ENCODE assay signal across 20 cellular contexts in the genomic region with DNA sequence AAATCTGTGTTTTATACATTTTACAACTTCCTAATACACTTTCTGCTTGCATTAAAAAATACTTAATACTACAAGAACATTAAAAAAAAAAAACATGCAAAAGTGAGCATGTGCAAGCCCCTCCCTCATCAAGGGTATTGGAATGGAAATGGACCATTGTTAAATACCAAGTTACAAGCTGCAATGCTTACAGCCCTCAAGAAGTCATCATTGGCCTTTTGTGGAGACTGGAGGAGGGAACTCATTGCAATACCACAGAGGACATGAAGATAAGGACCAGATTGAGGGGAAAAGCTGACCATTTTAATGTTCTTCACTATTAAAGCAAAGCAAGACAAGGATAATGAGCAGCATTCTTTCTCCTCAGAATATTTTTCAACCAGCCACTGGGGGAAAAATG.
DNase-seq lines count a peak whose midpoint lies in the region; ATAC-seq and TF ChIP-seq lines count a peak whose summit lies in the region.
"Had no signal": no experiment of that assay in that cellular context is flagged by ENCODE, and none has a peak within 500 bp of the region (broad histone marks: within the 10 kb centered on the region; RNA-seq: fewer than 3 reads in every experiment).

No MANE protein-coding gene starts in this region.

- H2AFZ ChIP-seq in GM23338: no peak overlapping the region
- H2AFZ ChIP-seq: GM23248 had no signal

- peaks cover 15% of the 10 kb centered on the region for H3K4me1 ChIP-seq in GM23338 (ENCODE audit: insufficient read depth)
- H3K4me1 ChIP-seq in HUES64 (ENCODE audit: insufficient read depth, low read length): peaks cover 10% of the 10 kb centered on the region
- H3K4me1 ChIP-seq in endodermal cell (ENCODE audit: control insufficient read depth, insufficient read depth, low read length): no peaks in the 10 kb centered on the region

- no peaks in the 10 kb centered on the region for H3K9me2 ChIP-seq in GM23338 (ENCODE audit: insufficient read depth)

- H3K9me3 Mint-ChIP-seq in GM23338 (no peaks in the 10 kb centered on the region), endodermal cell (no peaks in the 10 kb centered on the region), neural crest cell (no peaks in the 10 kb centered on the region)
- no peaks in the 10 kb centered on the region for H3K9me3 Mint-ChIP-seq in naive thymus-derived CD8-positive, alpha-beta T cell
- H3K9me3 Mint-ChIP-seq in activated T-helper 2 cell treated with anti-CD3 and anti-CD28 coated beads, Interferon-gamma antibody, Interleukin-2, Interleukin-4, amounts not matched to agents 10 μg/mL and 5 μg/mL and 100 μg/mL, durations not matched to agents 14 hours and 24 hours and 36 hours: no peaks in the 10 kb centered on the region
- H3K9me3 Mint-ChIP-seq: CD4-positive, alpha-beta T cell; IgD-negative memory B cell had no signal

- no peaks in the 10 kb centered on the region; the same call in 1 of the 2 replicates for H3F3A ChIP-seq in GM23338 (replicated peaks; ENCODE audit: low read depth)

- H3K9me3 ChIP-seq in HUES64 (ENCODE audit: insufficient read depth, low read depth, low read length) (no peaks in the 10 kb centered on the region), endodermal cell (ENCODE audit: control insufficient read depth, low read length) (no peaks in the 10 kb centered on the region)
- H3K9me3 ChIP-seq: HAP-1 had no signal

- H4K20me1 ChIP-seq in GM23338 (replicated peaks; ENCODE audit: insufficient read depth): no peaks in the 10 kb centered on the region

- no peaks in the 10 kb centered on the region for H3K36me3 ChIP-seq in GM23338 (ENCODE audit: insufficient read depth)
- no peaks in the 10 kb centered on the region for H3K36me3 ChIP-seq in HUES64 (ENCODE audit: insufficient read depth, low read length)
- H3K36me3 ChIP-seq in endodermal cell (ENCODE audit: control insufficient read depth, insufficient read depth, low read length): peaks cover 4% of the 10 kb centered on the region
- H3K36me3 ChIP-seq: HAP-1 had no signal

- no peak overlapping the region; the same call in 2 of the 3 replicates for H3K4me3 Mint-ChIP-seq in GM23338
- H3K4me3 Mint-ChIP-seq in endodermal cell: no peak overlapping the region
- H3K4me3 Mint-ChIP-seq in neural crest cell: no peak overlapping the region
- H3K4me3 Mint-ChIP-seq in naive thymus-derived CD8-positive, alpha-beta T cell: no peak overlapping the region
- H3K4me3 Mint-ChIP-seq in activated T-helper 2 cell treated with anti-CD3 and anti-CD28 coated beads, Interferon-gamma antibody, Interleukin-2, Interleukin-4, amounts not matched to agents 10 μg/mL and 5 μg/mL and 100 μg/mL, durations not matched to agents 14 hours and 24 hours and 36 hours (ENCODE audit: low read depth): no peak overlapping the region
- H3K4me3 Mint-ChIP-seq: B cell; CD4-positive, alpha-beta T cell had no signal

- H3K27me3 ChIP-seq in GM23338 (ENCODE audit: insufficient read depth) (no peaks in the 10 kb centered on the region), HUES64 (ENCODE audit: insufficient read depth, low read length) (no peaks in the 10 kb centered on the region), endodermal cell (ENCODE audit: control insufficient read depth, insufficient read depth, low read length, poor library complexity, severe bottlenecking) (no peaks in the 10 kb centered on the region)

- H3K36me3 Mint-ChIP-seq in GM23338 (ENCODE audit: low read depth): no peaks in the 10 kb centered on the region
- H3K36me3 Mint-ChIP-seq in endodermal cell (ENCODE audit: low read depth): peaks cover 8% of the 10 kb centered on the region
- H3K36me3 Mint-ChIP-seq in neural crest cell (ENCODE audit: low read depth): no peaks in the 10 kb centered on the region
- peaks cover 0 to 35% (median 10%) of the 10 kb centered on the region in 3 donors for H3K36me3 Mint-ChIP-seq in naive thymus-derived CD8-positive, alpha-beta T cell
- no peaks in the 10 kb centered on the region for H3K36me3 Mint-ChIP-seq in activated T-helper 2 cell treated with anti-CD3 and anti-CD28 coated beads, Interferon-gamma antibody, Interleukin-2, Interleukin-4, amounts not matched to agents 10 μg/mL and 5 μg/mL and 100 μg/mL, durations not matched to agents 14 hours and 24 hours and 36 hours (ENCODE audit: low read depth)

- TF ChIP-seq CTCF in GM23338 (conservative IDR thresholded peaks at IDR 0.05; ENCODE audit: low read depth in 2 of 2): no peak
- no peak for TF ChIP-seq CTCF in endodermal cell (conservative IDR thresholded peaks at IDR 0.05)
- TF ChIP-seq CTCF in neural crest cell (conservative IDR thresholded peaks at IDR 0.05): no peak

- POLR2A ChIA-PET in naive thymus-derived CD8-positive, alpha-beta T cell (lab: Charles Lee): no interaction called here

- H3K79me2 ChIP-seq in GM23338 (replicated peaks; ENCODE audit: insufficient read depth): no peaks in the 10 kb centered on the region

- peak overlapping the region; percentile 22 for H3K4me2 ChIP-seq in GM23338

- peaks cover 4% of the 10 kb centered on the region for H3K27me3 Mint-ChIP-seq in GM23338 (ENCODE audit: insufficient read depth, low read depth, poor library complexity)
- H3K27me3 Mint-ChIP-seq in endodermal cell (ENCODE audit: insufficient read depth): no peaks in the 10 kb centered on the region
- no peaks in the 10 kb centered on the region for H3K27me3 Mint-ChIP-seq in neural crest cell (ENCODE audit: low read depth)
- H3K27me3 Mint-ChIP-seq in naive thymus-derived CD8-positive, alpha-beta T cell: no peaks in the 10 kb centered on the region
- no peaks in the 10 kb centered on the region for H3K27me3 Mint-ChIP-seq in activated T-helper 2 cell treated with anti-CD3 and anti-CD28 coated beads, Interferon-gamma antibody, Interleukin-2, Interleukin-4, amounts not matched to agents 10 μg/mL and 5 μg/mL and 100 μg/mL, durations not matched to agents 14 hours and 24 hours and 36 hours (ENCODE audit: low read depth)
- H3K27me3 Mint-ChIP-seq: B cell; CD4-positive, alpha-beta T cell; IgD-negative memory B cell had no signal

- H3K27ac ChIP-seq in GM23338 (ENCODE audit: low read depth) (0 out of 2 replicates have a peak overlapping the region, but pooled peaks have one; percentile 6), HUES64 (ENCODE audit: low read depth, low read length) (peak overlapping the region; percentile 4; the same call in 1 of the 2 replicates), endodermal cell (ENCODE audit: low read depth, low read length) (no peak overlapping the region)
- H3K27ac ChIP-seq: C4-2B, GM23248, HL-60 had no signal

- H3K4me3 ChIP-seq in GM23338 (no peak overlapping the region), HUES64 (ENCODE audit: low read length) (no peak overlapping the region), endodermal cell (ENCODE audit: low read length) (peak overlapping the region; percentile 2)
- H3K4me3 ChIP-seq: GM23248, HAP-1 had no signal

- ATAC-seq in GM23338: peak; percentile 61
- no peak for ATAC-seq in HG03342 (IDR thresholded peaks at IDR 0.05; ENCODE audit: unreplicated experiment)
- ATAC-seq in naive thymus-derived CD8-positive, alpha-beta T cell: no peak
- ATAC-seq: HepG2 had no signal

- H3K27ac Mint-ChIP-seq in GM23338 (peak overlapping the region; percentile 9), endodermal cell (no peak overlapping the region), neural crest cell (ENCODE audit: unreplicated experiment) (peak overlapping the region; percentile 22)
- H3K27ac Mint-ChIP-seq in naive thymus-derived CD8-positive, alpha-beta T cell: peak overlapping the region in 1 of 10 donors; percentile 22
- H3K27ac Mint-ChIP-seq in activated T-helper 2 cell treated with anti-CD3 and anti-CD28 coated beads, Interferon-gamma antibody, Interleukin-2, Interleukin-4, amounts not matched to agents 10 μg/mL and 5 μg/mL and 100 μg/mL, durations not matched to agents 14 hours and 24 hours and 36 hours: no peak overlapping the region
- H3K27ac Mint-ChIP-seq: B cell; CD4-positive, alpha-beta T cell; IgD-negative memory B cell had no signal

- H3K9ac ChIP-seq in HUES64 (ENCODE audit: low read depth, low read length): no peak overlapping the region
- no peak overlapping the region for H3K9ac ChIP-seq in endodermal cell (ENCODE audit: extremely low read depth, low read length, poor library complexity, severe bottlenecking)
- H3K9ac ChIP-seq: GM23248 had no signal

- intact Hi-C loops in activated T-helper 2 cell treated with anti-CD3 and anti-CD28 coated beads, Interferon-gamma antibody, Interleukin-2, Interleukin-4, amounts not matched to agents 10 μg/mL and 5 μg/mL and 100 μg/mL, durations not matched to agents 14 hours and 24 hours and 36 hours (cut with micrococcal nuclease): no loop called here

- no peak for DNase-seq in GM23338 (ENCODE audit: low spot score)
- no peak for DNase-seq in endodermal cell
- no peak for DNase-seq in neural crest cell (ENCODE audit: low read depth, low spot score)
- DNase-seq in naive thymus-derived CD8-positive, alpha-beta T cell: no peak
- no peak for DNase-seq in activated T-helper 2 cell treated with anti-CD3 and anti-CD28 coated beads, Interferon-gamma antibody, Interleukin-2, Interleukin-4, amounts not matched to agents 10 μg/mL and 5 μg/mL and 100 μg/mL, durations not matched to agents 14 hours and 24 hours and 36 hours (ENCODE audit: low spot score)
- DNase-seq: CD4-positive, alpha-beta T cell; DMS153; DMS79; GDM1; GM23248; Karpas-422; KBM-7 had no signal

- H3K4me1 Mint-ChIP-seq in GM23338: peaks cover 13% of the 10 kb centered on the region
- H3K4me1 Mint-ChIP-seq in endodermal cell: peaks cover 18% of the 10 kb centered on the region
- H3K4me1 Mint-ChIP-seq in neural crest cell: peaks cover 12% of the 10 kb centered on the region
- H3K4me1 Mint-ChIP-seq in naive thymus-derived CD8-positive, alpha-beta T cell: peaks cover 11 to 20% (median 19%) of the 10 kb centered on the region in 4 donors
- H3K4me1 Mint-ChIP-seq in activated T-helper 2 cell treated with anti-CD3 and anti-CD28 coated beads, Interferon-gamma antibody, Interleukin-2, Interleukin-4, amounts not matched to agents 10 μg/mL and 5 μg/mL and 100 μg/mL, durations not matched to agents 14 hours and 24 hours and 36 hours (ENCODE audit: low read depth): peaks cover 19% of the 10 kb centered on the region
- H3K4me1 Mint-ChIP-seq: B cell had no signal

TF ChIP-seq in GM23338, 12 proteins besides CTCF, POLR2A, EP300 and RAD21:
- no peak for TF ChIP-seq ZNF114 (CRISPR knock-in tag; IDR thresholded peaks at IDR 0.05)
TF ChIP-seq in GM23338: peak in this region for 0.

Comparison
In these comparisons a context has a peak if more than half of its experiments do, and no peak if none do; other contexts are left out.
1. H3K27ac Mint-ChIP-seq: peak in GM23338 (single experiment) and neural crest cell (single experiment); none in endodermal cell (single experiment) and activated T-helper 2 cell treated with anti-CD3 and anti-CD28 coated beads, Interferon-gamma antibody, Interleukin-2, Interleukin-4, amounts not matched to agents 10 μg/mL and 5 μg/mL and 100 μg/mL, durations not matched to agents 14 hours and 24 hours and 36 hours (single experiment).